ENCODE assay signal across 1 cellular context in the genomic region with DNA sequence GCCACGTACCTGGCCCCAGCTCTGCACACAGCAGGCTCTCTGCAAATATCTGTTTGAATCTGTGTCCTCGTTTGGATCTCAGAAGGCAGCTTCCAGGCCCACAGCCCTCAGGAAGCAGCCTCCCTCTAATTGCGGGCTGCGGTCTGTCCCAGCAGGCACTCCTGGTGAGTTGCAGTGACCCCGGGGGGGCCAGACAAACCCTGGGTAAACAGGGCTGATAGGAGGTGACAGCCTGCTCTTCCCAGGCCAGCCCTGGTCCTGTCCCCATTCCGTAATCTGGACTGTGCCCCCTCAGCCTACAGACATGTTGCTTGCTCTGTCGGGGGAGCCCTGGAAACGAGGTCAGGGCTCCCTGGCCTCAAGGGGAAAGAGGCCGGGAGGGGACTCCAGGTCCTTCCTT.
TF ChIP-seq lines count a peak whose summit lies in the region.

No MANE protein-coding gene starts in this region.

TF ChIP-seq in HepG2, 621 proteins besides CTCF, POLR2A, EP300 and RAD21 (continued from another document and continues in another):
- TF ChIP-seq, protein P1, sequence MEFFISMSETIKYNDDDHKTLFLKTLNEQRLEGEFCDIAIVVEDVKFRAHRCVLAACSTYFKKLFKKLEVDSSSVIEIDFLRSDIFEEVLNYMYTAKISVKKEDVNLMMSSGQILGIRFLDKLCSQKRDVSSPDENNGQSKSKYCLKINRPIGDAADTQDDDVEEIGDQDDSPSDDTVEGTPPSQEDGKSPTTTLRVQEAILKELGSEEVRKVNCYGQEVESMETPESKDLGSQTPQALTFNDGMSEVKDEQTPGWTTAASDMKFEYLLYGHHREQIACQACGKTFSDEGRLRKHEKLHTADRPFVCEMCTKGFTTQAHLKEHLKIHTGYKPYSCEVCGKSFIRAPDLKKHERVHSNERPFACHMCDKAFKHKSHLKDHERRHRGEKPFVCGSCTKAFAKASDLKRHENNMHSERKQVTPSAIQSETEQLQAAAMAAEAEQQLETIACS (CRISPR knock-in tag; IDR thresholded peaks at IDR 0.05) = no peak
- TF ChIP-seq SETDB1 (CRISPR knock-in tag; IDR thresholded peaks at IDR 0.05; ENCODE audit: borderline replicate concordance) (no peak), ETV6 (CRISPR knock-in tag; conservative IDR thresholded peaks at IDR 0.05) (no peak), KLF16 (CRISPR knock-in tag; IDR thresholded peaks at IDR 0.05) (no peak), ONECUT2 (CRISPR knock-in tag; IDR thresholded peaks at IDR 0.05) (no peak), ZNF605 (CRISPR knock-in tag; IDR thresholded peaks at IDR 0.05) (no peak), GFI1 (CRISPR knock-in tag; IDR thresholded peaks at IDR 0.05; ENCODE audit: borderline replicate concordance) (no peak), MBNL3 (CRISPR knock-in tag; conservative IDR thresholded peaks at IDR 0.05) (no peak), SRSF4 (IDR thresholded peaks at IDR 0.05; ENCODE audit: low read depth, low read length, poor library complexity, severe bottlenecking) (no peak), CREB1 (IDR thresholded peaks at IDR 0.05) (no peak), CREB1 (CRISPR knock-in tag; IDR thresholded peaks at IDR 0.05) (no peak), ZSCAN12 (CRISPR knock-in tag; IDR thresholded peaks at IDR 0.05) (no peak), HMGA1 (CRISPR knock-in tag; conservative IDR thresholded peaks at IDR 0.05) (no peak), STAT6 (CRISPR knock-in tag; IDR thresholded peaks at IDR 0.05; ENCODE audit: borderline replicate concordance) (no peak), ZNF556 (CRISPR knock-in tag; IDR thresholded peaks at IDR 0.05; ENCODE audit: borderline replicate concordance) (no peak), ZNF446 (CRISPR knock-in tag; IDR thresholded peaks at IDR 0.05) (no peak), ZBTB21 (CRISPR knock-in tag; IDR thresholded peaks at IDR 0.05) (no peak), NR1H2 (CRISPR knock-in tag; IDR thresholded peaks at IDR 0.05; ENCODE audit: borderline replicate concordance, low read depth) (no peak), FOXA3 (CRISPR knock-in tag; IDR thresholded peaks at IDR 0.05) (peak; percentile 91), ZBTB4 (CRISPR knock-in tag; IDR thresholded peaks at IDR 0.05; ENCODE audit: borderline replicate concordance) (no peak), PBX3 (CRISPR knock-in tag; IDR thresholded peaks at IDR 0.05; ENCODE audit: borderline replicate concordance) (no peak), TFAP4 (IDR thresholded peaks at IDR 0.05; ENCODE audit: borderline replicate concordance, low read depth) (peak; percentile 24; the same call in 1 of the 2 replicates), MIXL1 (CRISPR knock-in tag; IDR thresholded peaks at IDR 0.05) (no peak), ZFP62 (CRISPR knock-in tag; IDR thresholded peaks at IDR 0.05) (no peak), CBX5 (CRISPR knock-in tag; IDR thresholded peaks at IDR 0.05; ENCODE audit: borderline replicate concordance) (no peak), SIN3B (IDR thresholded peaks at IDR 0.05; ENCODE audit: low read length) (no peak), ZBTB20 (CRISPR knock-in tag; IDR thresholded peaks at IDR 0.05; ENCODE audit: borderline replicate concordance, low read depth) (0 out of 2 replicates have a peak, but pooled peaks have one; percentile 29), ZNF776 (CRISPR knock-in tag; IDR thresholded peaks at IDR 0.05) (no peak), MAF1 (CRISPR knock-in tag; IDR thresholded peaks at IDR 0.05; ENCODE audit: borderline replicate concordance) (no peak), SMAD1 (CRISPR knock-in tag; IDR thresholded peaks at IDR 0.05; ENCODE audit: borderline replicate concordance, low read depth) (no peak), REXO4 (CRISPR knock-in tag; IDR thresholded peaks at IDR 0.05; ENCODE audit: borderline replicate concordance) (no peak), THAP7 (CRISPR knock-in tag; IDR thresholded peaks at IDR 0.05) (no peak), HNRNPK (IDR thresholded peaks at IDR 0.05; ENCODE audit: low read depth, low read length, poor library complexity, severe bottlenecking) (no peak), CHD2 (IDR thresholded peaks at IDR 0.05; ENCODE audit: low read depth, low read length) (no peak), ZNF629 (CRISPR knock-in tag; conservative IDR thresholded peaks at IDR 0.05) (no peak), MYC (CRISPR knock-in tag; IDR thresholded peaks at IDR 0.05; ENCODE audit: borderline replicate concordance) (peak; percentile 43; the same call in 1 of the 2 replicates), ZNF569 (CRISPR knock-in tag; IDR thresholded peaks at IDR 0.05; ENCODE audit: borderline replicate concordance) (no peak), ATAD3A (CRISPR knock-in tag; IDR thresholded peaks at IDR 0.05) (no peak), ZMYM2 (CRISPR knock-in tag; IDR thresholded peaks at IDR 0.05) (no peak), ZNF816 (CRISPR knock-in tag; IDR thresholded peaks at IDR 0.05; ENCODE audit: borderline replicate concordance) (no peak), ZNF83 (CRISPR knock-in tag; IDR thresholded peaks at IDR 0.05; ENCODE audit: borderline replicate concordance) (no peak), ZNF30 (CRISPR knock-in tag; IDR thresholded peaks at IDR 0.05) (no peak), FIP1L1 (IDR thresholded peaks at IDR 0.05; ENCODE audit: borderline replicate concordance, insufficient read depth, low read depth, low read length) (no peak), NR2F2 (IDR thresholded peaks at IDR 0.05; ENCODE audit: borderline replicate concordance, low read depth) (no peak), KDM4B (CRISPR knock-in tag; IDR thresholded peaks at IDR 0.05) (no peak), MAFK (conservative IDR thresholded peaks at IDR 0.05 in 1 of 2, IDR thresholded peaks at IDR 0.05 in 1 of 2; ENCODE audit: low read length in 2 of 2) (no peak), ZSCAN21 (CRISPR knock-in tag; IDR thresholded peaks at IDR 0.05; ENCODE audit: borderline replicate concordance) (no peak), ZBTB38 (CRISPR knock-in tag; IDR thresholded peaks at IDR 0.05) (no peak), RFX5 (IDR thresholded peaks at IDR 0.05; ENCODE audit: low read depth, low read length) (no peak), ZNF207 (IDR thresholded peaks at IDR 0.05; ENCODE audit: borderline replicate concordance) (no peak), ARNT2 (CRISPR knock-in tag; IDR thresholded peaks at IDR 0.05; ENCODE audit: low read depth) (no peak), ZNF138 (CRISPR knock-in tag; IDR thresholded peaks at IDR 0.05; ENCODE audit: low read depth) (no peak), U2AF2 (IDR thresholded peaks at IDR 0.05; ENCODE audit: low read depth, low read length) (no peak), ZNF766 (CRISPR knock-in tag; IDR thresholded peaks at IDR 0.05; ENCODE audit: borderline replicate concordance) (no peak), TAF15 (IDR thresholded peaks at IDR 0.05; ENCODE audit: low read depth, low read length, poor library complexity, severe bottlenecking) (no peak), ZNF570 (CRISPR knock-in tag; IDR thresholded peaks at IDR 0.05; ENCODE audit: borderline replicate concordance) (no peak), SIN3A (IDR thresholded peaks at IDR 0.05; ENCODE audit: borderline replicate concordance, low read depth, low read length) (no peak), CCDC6 (CRISPR knock-in tag; IDR thresholded peaks at IDR 0.05) (no peak), ZNF644 (CRISPR knock-in tag; IDR thresholded peaks at IDR 0.05; ENCODE audit: low read depth) (no peak), KMT2A (CRISPR knock-in tag; IDR thresholded peaks at IDR 0.05) (no peak)
- TF ChIP-seq, protein P2, sequence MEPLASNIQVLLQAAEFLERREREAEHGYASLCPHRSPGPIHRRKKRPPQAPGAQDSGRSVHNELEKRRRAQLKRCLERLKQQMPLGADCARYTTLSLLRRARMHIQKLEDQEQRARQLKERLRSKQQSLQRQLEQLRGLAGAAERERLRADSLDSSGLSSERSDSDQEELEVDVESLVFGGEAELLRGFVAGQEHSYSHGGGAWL (CRISPR knock-in tag; IDR thresholded peaks at IDR 0.05) = no peak
- TF ChIP-seq, protein P3, sequence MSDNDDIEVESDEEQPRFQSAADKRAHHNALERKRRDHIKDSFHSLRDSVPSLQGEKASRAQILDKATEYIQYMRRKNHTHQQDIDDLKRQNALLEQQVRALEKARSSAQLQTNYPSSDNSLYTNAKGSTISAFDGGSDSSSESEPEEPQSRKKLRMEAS (IDR thresholded peaks at IDR 0.05) = peak; percentile 49; the same call in 1 of the 2 replicates
- TF ChIP-seq, protein P4, sequence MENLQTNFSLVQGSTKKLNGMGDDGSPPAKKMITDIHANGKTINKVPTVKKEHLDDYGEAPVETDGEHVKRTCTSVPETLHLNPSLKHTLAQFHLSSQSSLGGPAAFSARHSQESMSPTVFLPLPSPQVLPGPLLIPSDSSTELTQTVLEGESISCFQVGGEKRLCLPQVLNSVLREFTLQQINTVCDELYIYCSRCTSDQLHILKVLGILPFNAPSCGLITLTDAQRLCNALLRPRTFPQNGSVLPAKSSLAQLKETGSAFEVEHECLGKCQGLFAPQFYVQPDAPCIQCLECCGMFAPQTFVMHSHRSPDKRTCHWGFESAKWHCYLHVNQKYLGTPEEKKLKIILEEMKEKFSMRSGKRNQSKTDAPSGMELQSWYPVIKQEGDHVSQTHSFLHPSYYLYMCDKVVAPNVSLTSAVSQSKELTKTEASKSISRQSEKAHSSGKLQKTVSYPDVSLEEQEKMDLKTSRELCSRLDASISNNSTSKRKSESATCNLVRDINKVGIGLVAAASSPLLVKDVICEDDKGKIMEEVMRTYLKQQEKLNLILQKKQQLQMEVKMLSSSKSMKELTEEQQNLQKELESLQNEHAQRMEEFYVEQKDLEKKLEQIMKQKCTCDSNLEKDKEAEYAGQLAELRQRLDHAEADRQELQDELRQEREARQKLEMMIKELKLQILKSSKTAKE (CRISPR knock-in tag; IDR thresholded peaks at IDR 0.05; ENCODE audit: borderline replicate concordance) = peak; percentile 76
- TF ChIP-seq, protein P5, sequence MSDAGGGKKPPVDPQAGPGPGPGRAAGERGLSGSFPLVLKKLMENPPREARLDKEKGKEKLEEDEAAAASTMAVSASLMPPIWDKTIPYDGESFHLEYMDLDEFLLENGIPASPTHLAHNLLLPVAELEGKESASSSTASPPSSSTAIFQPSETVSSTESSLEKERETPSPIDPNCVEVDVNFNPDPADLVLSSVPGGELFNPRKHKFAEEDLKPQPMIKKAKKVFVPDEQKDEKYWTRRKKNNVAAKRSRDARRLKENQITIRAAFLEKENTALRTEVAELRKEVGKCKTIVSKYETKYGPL (CRISPR knock-in tag; IDR thresholded peaks at IDR 0.05) = no peak
